ENCODE assay signal across 8 cellular contexts in the genomic region with DNA sequence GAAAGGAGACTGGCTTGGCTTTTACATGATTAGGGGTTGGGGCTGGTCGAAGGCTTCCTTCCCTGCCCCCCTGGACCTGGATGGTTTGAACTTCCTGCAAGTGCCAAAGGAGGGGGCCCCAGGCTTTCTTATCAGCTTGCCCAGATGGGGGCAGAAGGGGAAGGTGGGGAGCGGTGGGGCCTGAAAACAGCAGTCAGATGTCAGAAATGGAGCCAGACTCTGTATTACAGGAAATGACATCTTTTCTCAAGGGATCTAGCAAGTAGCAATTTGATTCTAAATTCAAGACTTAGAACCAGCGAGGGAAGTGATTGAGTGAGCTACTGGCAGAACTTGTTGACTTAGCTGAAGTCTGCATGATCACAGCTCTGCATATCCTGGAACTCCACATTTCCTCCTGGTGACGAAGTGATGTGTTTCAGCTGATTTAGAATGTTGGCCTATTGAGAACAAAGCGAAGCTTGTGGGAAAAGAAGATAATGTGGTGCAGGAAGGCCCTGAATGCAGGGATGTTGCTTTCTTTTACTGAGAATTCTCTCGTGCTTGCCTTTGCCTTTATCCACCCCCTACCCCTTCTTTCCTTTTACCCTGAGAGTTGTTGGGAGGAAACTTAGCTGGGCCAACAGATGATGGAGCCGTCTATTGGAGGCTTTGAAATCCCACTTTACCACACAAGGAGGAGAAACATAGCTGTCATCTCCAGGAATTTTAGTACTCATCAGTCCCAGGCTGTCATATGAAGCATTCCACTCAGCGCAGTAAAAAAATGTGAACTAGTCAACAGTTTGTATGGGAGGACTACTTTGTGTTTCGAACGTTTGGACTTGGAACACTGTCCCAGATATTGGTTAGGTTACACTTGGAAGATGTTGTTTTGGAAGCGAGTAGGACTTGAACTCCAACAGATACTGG. TPM values are rescaled to one million over a fixed set of nuclear protein-coding genes. Genes with fewer than 3 reads are reported as not detected.
DNase-seq lines count a peak whose midpoint lies in the region; ATAC-seq lines count a peak whose summit lies in the region.

No MANE protein-coding gene starts in this region.

- H3K4me1 ChIP-seq in ACC112 (ENCODE audit: control insufficient read depth, insufficient read depth, low read length, unreplicated experiment), result peaks cover 49% of the 10 kb centered on the region

- H2AFZ ChIP-seq in ACC112 (ENCODE audit: low read length, unreplicated experiment), result no peak overlapping the region

- H3K4me3 ChIP-seq in ACC112 (ENCODE audit: low read depth, low read length), result peak overlapping the region; percentile 2

- peak; percentile 33 for DNase-seq in activated CD8-positive, alpha-beta T cell treated with anti-CD3 and anti-CD28 coated beads, Interleukin-2, amount 10 ng/mL, durations not matched to agents 7 days and 5 days
- DNase-seq in hepatic stellate cell (ENCODE audit: low spot score) (peak; percentile 74), NCI-H526 treated with DMSO at 0.1 percent for 48 hours (lab: John Stamatoyannopoulos, UW) (no peak), COR-L47 (lab: John Stamatoyannopoulos, UW) (no peak)

- no peaks in the 10 kb centered on the region for H3K27me3 Mint-ChIP-seq in activated CD8-positive, alpha-beta T cell treated with anti-CD3 and anti-CD28 coated beads, Interleukin-2, amount 10 ng/mL, durations not matched to agents 7 days and 5 days (ENCODE audit: low read depth)
- H3K27me3 Mint-ChIP-seq in stimulated activated naive CD8-positive, alpha-beta T cell treated with anti-CD3 and anti-CD28 coated beads, Interleukin-15, Interleukin-2, amounts not matched to agents 100 ng/mL and 50 ng/mL, for 24 hours, result no peaks in the 10 kb centered on the region

- CTCF ChIA-PET in activated CD8-positive, alpha-beta T cell treated with anti-CD3 and anti-CD28 coated beads, Interleukin-2, amount 10 ng/mL, durations not matched to agents 7 days and 5 days (lab: Charles Lee), result interaction anchor here (1.0 to 1.7 kb wide), 4 partner anchors 14 to 183 kb away, joined by 3 to 5 read pairs (median 4); no protein-coding TSS in a partner anchor

- ATAC-seq in GM18873 (IDR thresholded peaks at IDR 0.05; ENCODE audit: low FRiP score, unreplicated experiment), result peak; percentile 64
- peak; percentile 76 for ATAC-seq in HG03095 (IDR thresholded peaks at IDR 0.05; ENCODE audit: unreplicated experiment)
- ATAC-seq in activated CD8-positive, alpha-beta T cell treated with anti-CD3 and anti-CD28 coated beads, Interleukin-2, amount 10 ng/mL, durations not matched to agents 7 days and 5 days, result peak; percentile 51

- H3K36me3 Mint-ChIP-seq in activated CD8-positive, alpha-beta T cell treated with anti-CD3 and anti-CD28 coated beads, Interleukin-2, amount 10 ng/mL, durations not matched to agents 7 days and 5 days (ENCODE audit: low read depth), result no peaks in the 10 kb centered on the region
- peaks cover 4% of the 10 kb centered on the region for H3K36me3 Mint-ChIP-seq in stimulated activated naive CD8-positive, alpha-beta T cell treated with anti-CD3 and anti-CD28 coated beads, Interleukin-15, Interleukin-2, amounts not matched to agents 100 ng/mL and 50 ng/mL, for 24 hours (ENCODE audit: low read depth)

- peak overlapping the region; percentile 44 for H3K27ac Mint-ChIP-seq in activated CD8-positive, alpha-beta T cell treated with anti-CD3 and anti-CD28 coated beads, Interleukin-2, amount 10 ng/mL, durations not matched to agents 7 days and 5 days
- H3K27ac Mint-ChIP-seq in stimulated activated naive CD8-positive, alpha-beta T cell treated with anti-CD3 and anti-CD28 coated beads, Interleukin-15, Interleukin-2, amounts not matched to agents 100 ng/mL and 50 ng/mL, for 24 hours, result peak overlapping the region; percentile 66

- H3K9me3 Mint-ChIP-seq in activated CD8-positive, alpha-beta T cell treated with anti-CD3 and anti-CD28 coated beads, Interleukin-2, amount 10 ng/mL, durations not matched to agents 7 days and 5 days (ENCODE audit: insufficient read depth), result no peaks in the 10 kb centered on the region
- no peaks in the 10 kb centered on the region for H3K9me3 Mint-ChIP-seq in stimulated activated naive CD8-positive, alpha-beta T cell treated with anti-CD3 and anti-CD28 coated beads, Interleukin-15, Interleukin-2, amounts not matched to agents 100 ng/mL and 50 ng/mL, for 24 hours

- H3K79me2 ChIP-seq in ACC112 (ENCODE audit: control insufficient read depth, insufficient read depth, low read length, unreplicated experiment), result peaks cover 93% of the 10 kb centered on the region

- POLR2A ChIA-PET in activated CD8-positive, alpha-beta T cell treated with anti-CD3 and anti-CD28 coated beads, Interleukin-2, amount 10 ng/mL, durations not matched to agents 7 days and 5 days (lab: Charles Lee), result no interaction called here

- H3K27me3 ChIP-seq in ACC112 (ENCODE audit: insufficient read depth, low read length), result no peaks in the 10 kb centered on the region

- H3K36me3 ChIP-seq in ACC112 (ENCODE audit: insufficient read depth, low read length), result no peaks in the 10 kb centered on the region

- peak overlapping the region; percentile 64 for H3K27ac ChIP-seq in ACC112 (ENCODE audit: low read depth, low read length)

- H3K4me1 Mint-ChIP-seq in activated CD8-positive, alpha-beta T cell treated with anti-CD3 and anti-CD28 coated beads, Interleukin-2, amount 10 ng/mL, durations not matched to agents 7 days and 5 days (ENCODE audit: low read depth), result peaks cover 42% of the 10 kb centered on the region
- H3K4me1 Mint-ChIP-seq in stimulated activated naive CD8-positive, alpha-beta T cell treated with anti-CD3 and anti-CD28 coated beads, Interleukin-15, Interleukin-2, amounts not matched to agents 100 ng/mL and 50 ng/mL, for 24 hours (ENCODE audit: low read depth), result peaks cover 62% of the 10 kb centered on the region

- peak overlapping the region; percentile 26 for H3K4me3 Mint-ChIP-seq in activated CD8-positive, alpha-beta T cell treated with anti-CD3 and anti-CD28 coated beads, Interleukin-2, amount 10 ng/mL, durations not matched to agents 7 days and 5 days
- H3K4me3 Mint-ChIP-seq in stimulated activated naive CD8-positive, alpha-beta T cell treated with anti-CD3 and anti-CD28 coated beads, Interleukin-15, Interleukin-2, amounts not matched to agents 100 ng/mL and 50 ng/mL, for 24 hours, result peak overlapping the region; percentile 7

RNA-seq across cellular contexts. Expression of gene CCNY, which starts 43.2 kb away (rescaled TPM):
- total RNA-seq in activated CD8-positive, alpha-beta T cell treated with anti-CD3 and anti-CD28 coated beads, Interleukin-2, amount 10 ng/mL, durations not matched to agents 7 days and 5 days, result 10 to 100 TPM; 55.6 to 64.1 TPM

Comparison
In these comparisons a context has a peak if more than half of its experiments do, and no peak if none do; other contexts are left out.
1. DNase-seq: peak in activated CD8-positive, alpha-beta T cell treated with anti-CD3 and anti-CD28 coated beads, Interleukin-2, amount 10 ng/mL, durations not matched to agents 7 days and 5 days (single experiment) and hepatic stellate cell (single experiment); none in NCI-H526 treated with DMSO at 0.1 percent for 48 hours (single experiment) and COR-L47 (single experiment).
2. Peak in every context shown above with its lines, with median percentiles within 50 percentile points of each other: ATAC-seq.